ENCODE assay signal across 7 cellular contexts in the genomic region with DNA sequence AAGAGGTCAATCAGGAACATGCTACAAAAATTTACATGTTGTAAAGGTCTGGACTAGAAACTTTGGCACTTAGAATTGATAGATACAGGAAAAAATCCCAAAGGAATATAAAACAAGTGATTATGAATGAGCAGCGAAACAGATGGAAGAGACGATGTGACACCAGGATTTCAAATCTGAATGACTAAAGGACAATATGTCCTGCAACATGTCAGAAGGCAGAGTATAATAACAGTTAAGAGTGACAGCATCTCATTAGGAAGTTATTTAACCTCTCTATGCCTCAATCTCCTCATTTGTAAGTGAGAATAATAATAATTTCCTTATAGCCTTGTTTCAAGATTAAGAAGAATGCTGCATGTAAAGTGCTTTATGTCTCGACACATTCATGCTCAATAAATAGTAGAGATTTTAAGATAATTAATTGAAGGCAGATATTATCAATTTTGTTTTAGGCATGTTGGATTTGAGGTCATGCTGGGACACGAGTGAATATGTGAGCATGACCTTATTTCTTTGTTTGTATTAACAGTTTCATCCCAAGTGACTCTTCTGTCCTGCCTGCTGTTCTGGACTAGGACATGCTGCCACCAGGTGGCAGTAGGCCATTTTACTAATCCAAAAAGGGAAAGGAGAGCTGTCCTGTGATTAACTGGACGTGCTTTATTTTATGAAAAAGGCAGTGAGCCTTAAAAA. TPM values are rescaled to one million over a fixed set of nuclear protein-coding genes. Genes with fewer than 3 reads are reported as not detected.
DNase-seq lines count a peak whose midpoint lies in the region; ATAC-seq, FAIRE-seq and TF ChIP-seq lines count a peak whose summit lies in the region.

No MANE protein-coding gene starts in this region.

- H3K9me2 ChIP-seq in HCT116 (ENCODE audit: insufficient read depth), result no peaks in the 10 kb centered on the region

- H3K9me1 ChIP-seq in keratinocyte (ENCODE audit: control insufficient read depth, extremely low read depth, insufficient read depth, low read length), result no peaks in the 10 kb centered on the region

- ATAC-seq in HCT116, result peak; percentile 78

- H3K9me3 ChIP-seq in HCT116 (ENCODE audit: control insufficient read depth in 1 of 2, insufficient read depth in 1 of 2, low read depth in 1 of 2, low read length in 2 of 2), result no peaks in the 10 kb centered on the region
- H3K9me3 ChIP-seq in keratinocyte (ENCODE audit: control insufficient read depth, low read depth, low read length), result no peaks in the 10 kb centered on the region

- intact Hi-C loops in HCT116 (cut with micrococcal nuclease), result loop anchor here (1.0 to 2.0 kb wide), 3 partner anchors 50 to 90 kb away; partner anchors contain the start of genes FRK and NT5DC1

- H3K27me3 ChIP-seq in HCT116 (ENCODE audit: insufficient read depth, low read length), result no peaks in the 10 kb centered on the region
- no peaks in the 10 kb centered on the region for H3K27me3 ChIP-seq in bronchial epithelial cell (ENCODE audit: control insufficient read depth, insufficient read depth, low read length)
- no peaks in the 10 kb centered on the region for H3K27me3 ChIP-seq in keratinocyte (ENCODE audit: control insufficient read depth, extremely low read depth, insufficient read depth, low read length)

- POLR2A ChIA-PET in HCT116 (lab: Charles Lee), result interaction anchor here (1.7 kb wide), 1 partner anchor 90 kb away, joined by 7 read pairs; the partner anchor contains the start of gene NT5DC1

- no peaks in the 10 kb centered on the region for H4K20me1 ChIP-seq in HCT116 (ENCODE audit: insufficient read depth)
- no peaks in the 10 kb centered on the region for H4K20me1 ChIP-seq in keratinocyte (ENCODE audit: control insufficient read depth, extremely low read depth, insufficient read depth, low read length)

- no peak overlapping the region for H3K4me3 ChIP-seq in GM12864 (ENCODE audit: low read depth, low read length)
- no peak overlapping the region for H3K4me3 ChIP-seq in HCT116 (replicated peaks in 1 of 2; ENCODE audit: low read depth in 1 of 2, low read length in 2 of 2)
- H3K4me3 ChIP-seq in bronchial epithelial cell (ENCODE audit: low read depth, low read length), result no peak overlapping the region
- no peak overlapping the region for H3K4me3 ChIP-seq in keratinocyte (ENCODE audit: control insufficient read depth in 2 of 3, extremely low read depth in 1 of 3, insufficient read depth in 2 of 3, low read depth in 1 of 3, low read length in 3 of 3)

- no peak for DNase-seq in GM12864 (ENCODE audit: low read depth)
- DNase-seq in HCT116 (ENCODE audit: low read depth, low spot score), result peak; percentile 67
- DNase-seq in NCI-H146 (lab: John Stamatoyannopoulos, UW), result peak; percentile 72
- DNase-seq in T-helper 9 cell, result peak; percentile 27
- DNase-seq in bronchial epithelial cell (ENCODE audit: low read depth), result peak; percentile 67
- peak; percentile 21 for DNase-seq in keratinocyte (ENCODE audit: low read depth, low spot score)
- DNase-seq in stimulated activated CD4-positive, alpha-beta T cell treated with anti-CD3 and anti-CD28 coated beads, Interleukin-1b, Interleukin-23, amount 100 ng/mL, for 48 hours, result peak; percentile 29

- H3K79me2 ChIP-seq in HCT116 (ENCODE audit: insufficient read depth, low read length), result no peaks in the 10 kb centered on the region
- H3K79me2 ChIP-seq in keratinocyte (ENCODE audit: control insufficient read depth, insufficient read depth, low read length), result no peaks in the 10 kb centered on the region

- H3K4me2 ChIP-seq in HCT116 (ENCODE audit: low read length), result no peak overlapping the region
- H3K4me2 ChIP-seq in keratinocyte (ENCODE audit: control insufficient read depth, extremely low read depth, insufficient read depth, low read depth, low read length), result peak overlapping the region; percentile 27

- dilution Hi-C loops in keratinocyte (cut with MboI; ENCODE audit: extremely low pct_ligation_motif_present, low sequenced_read_pairs), result no loop called here

- BruUV-seq in HCT116 (replicated peaks; lab: Mats Ljungman, UMichigan), result no TSS peak

- no peak overlapping the region for H3K27ac ChIP-seq in HCT116 (ENCODE audit: low read depth, low read length)
- H3K27ac ChIP-seq in keratinocyte (ENCODE audit: control insufficient read depth, insufficient read depth, low read length), result no peak overlapping the region

- RAD21 ChIA-PET in HCT116 (lab: Charles Lee; ENCODE audit: low non-redundant PET in 1 of 2, low total read pairs in 2 of 2, uncharacterized antibody in 2 of 2, unreplicated experiment in 2 of 2), result interaction anchor here in 1 of 2 experiments (0.6 to 1.1 kb wide), 2 partner anchors 86 to 111 kb away, joined by 3 to 9 read pairs; no protein-coding TSS in a partner anchor

- H2AFZ ChIP-seq in HCT116 (ENCODE audit: low read depth, low read length, poor library complexity, severe bottlenecking), result no peak overlapping the region
- H2AFZ ChIP-seq in keratinocyte (ENCODE audit: control insufficient read depth, low read length), result no peak overlapping the region

- FAIRE-seq in bronchial epithelial cell (lab: Jason Lieb, UNC) (no peak), keratinocyte (lab: Jason Lieb, UNC) (peak; percentile 81)

- CTCF ChIA-PET in HCT116 (lab: Charles Lee), result interaction anchor here (0.6 to 1.9 kb wide), 18 partner anchors 9 to 1018 kb away, joined by 3 to 39 read pairs (median 5); partner anchors contain the start of genes FRK and NT5DC1

- no peak for TF ChIP-seq POLR2A in HCT116 (IDR thresholded peaks at IDR 0.05; ENCODE audit: borderline replicate concordance, extremely low read depth, insufficient read depth, insufficient read length)

- TF ChIP-seq CTCF in GM12864 (IDR thresholded peaks at IDR 0.05; ENCODE audit: low read depth, low read length, missing control alignments) (peak; percentile 75), HCT116 (IDR thresholded peaks at IDR 0.05 in 2 of 3, conservative IDR thresholded peaks at IDR 0.05 in 1 of 3; ENCODE audit: borderline replicate concordance in 1 of 3, insufficient read depth in 1 of 3, low read depth in 2 of 3, low read length in 2 of 3) (peak; percentile 73 to 79 (median 76); a peak in 5 of 6 replicates), bronchial epithelial cell (IDR thresholded peaks at IDR 0.05; ENCODE audit: insufficient read depth, low read length, severe bottlenecking) (peak; percentile 68), keratinocyte (optimal IDR thresholded peaks at IDR 0.05 in 1 of 3, IDR thresholded peaks at IDR 0.05 in 1 of 3, conservative IDR thresholded peaks at IDR 0.05 in 1 of 3; ENCODE audit: extremely low read depth in 1 of 3, insufficient read depth in 2 of 3, low read length in 3 of 3) (peak; percentile 74 to 83 (median 75))

- H3K4me1 ChIP-seq in HCT116 (ENCODE audit: control insufficient read depth in 1 of 2, insufficient read depth in 2 of 2, low read length in 2 of 2), result peaks cover 16 to 32% of the 10 kb centered on the region in 2 experiments
- peaks cover 34% of the 10 kb centered on the region for H3K4me1 ChIP-seq in keratinocyte (ENCODE audit: control insufficient read depth, extremely low read depth, insufficient read depth, low read length)

- peak; percentile 83 for TF ChIP-seq RAD21 in HCT116 (IDR thresholded peaks at IDR 0.05; ENCODE audit: low read depth)

- H3K9ac ChIP-seq in HCT116 (ENCODE audit: low read length), result no peak overlapping the region
- H3K9ac ChIP-seq in keratinocyte (ENCODE audit: control insufficient read depth, extremely low read depth, insufficient read depth, low read length), result no peak overlapping the region

- H3K36me3 ChIP-seq in HCT116 (ENCODE audit: control insufficient read depth in 1 of 2, insufficient read depth in 2 of 2, low read length in 2 of 2) (no peaks in the 10 kb centered on the region), bronchial epithelial cell (ENCODE audit: control insufficient read depth, insufficient read depth, low read length) (no peaks in the 10 kb centered on the region), keratinocyte (ENCODE audit: control insufficient read depth in 2 of 2, extremely low read depth in 1 of 2, insufficient read depth in 2 of 2, low read length in 2 of 2) (no peaks in the 10 kb centered on the region)

TF ChIP-seq in HCT116, 20 proteins besides CTCF, POLR2A, EP300 and RAD21:
- TF ChIP-seq CEBPB (IDR thresholded peaks at IDR 0.05; ENCODE audit: low read depth) (no peak), CBX3 (IDR thresholded peaks at IDR 0.05; ENCODE audit: low read depth) (peak; percentile 13; the same call in 1 of the 2 replicates), ZFX (IDR thresholded peaks at IDR 0.05) (no peak)

RNA-seq across cellular contexts. Expression of gene FRK, which starts 50.1 kb away (rescaled TPM):
- 3.7 TPM for total RNA-seq in HCT116 (2021; ENCODE audit: unreplicated experiment)
- polyA plus RNA-seq in HCT116 (2012), result 0.70 and 0.75 TPM in 2 replicates
- 1.3 and 3.1 TPM in 2 replicates for total RNA-seq in bronchial epithelial cell
- 1.9 to 2.4 TPM (median 2.4 TPM) in 3 replicates for polyA plus RNA-seq in keratinocyte
- polyA plus RNA-seq in keratinocyte (2011; ENCODE audit: low read depth), result 0.52 TPM
- polyA plus RNA-seq in keratinocyte (2011; cell fraction: cytosol; rRNA removed), result 0.87 and 1.8 TPM in 2 replicates
- polyA plus RNA-seq in keratinocyte (2011; cell fraction: nucleus; rRNA removed), result 2.5 and 3.5 TPM in 2 replicates
- 0.72 and 1.2 TPM in 2 replicates for polyA plus RNA-seq in keratinocyte (2012; ENCODE audit: low replicate concordance)
- 3.8 to 8.4 TPM (median 8.0 TPM) in 3 replicates for polyA minus RNA-seq in keratinocyte
- 4.4 TPM for polyA minus RNA-seq in keratinocyte (2011; cell fraction: cytosol; rRNA and poly(A)+ RNA removed)
- 9.5 and 15.5 TPM in 2 replicates for polyA minus RNA-seq in keratinocyte (2011; cell fraction: nucleus; rRNA and poly(A)+ RNA removed)
